Comparison of ENCODE assay signal across 1 cellular context in the genomic region with DNA sequence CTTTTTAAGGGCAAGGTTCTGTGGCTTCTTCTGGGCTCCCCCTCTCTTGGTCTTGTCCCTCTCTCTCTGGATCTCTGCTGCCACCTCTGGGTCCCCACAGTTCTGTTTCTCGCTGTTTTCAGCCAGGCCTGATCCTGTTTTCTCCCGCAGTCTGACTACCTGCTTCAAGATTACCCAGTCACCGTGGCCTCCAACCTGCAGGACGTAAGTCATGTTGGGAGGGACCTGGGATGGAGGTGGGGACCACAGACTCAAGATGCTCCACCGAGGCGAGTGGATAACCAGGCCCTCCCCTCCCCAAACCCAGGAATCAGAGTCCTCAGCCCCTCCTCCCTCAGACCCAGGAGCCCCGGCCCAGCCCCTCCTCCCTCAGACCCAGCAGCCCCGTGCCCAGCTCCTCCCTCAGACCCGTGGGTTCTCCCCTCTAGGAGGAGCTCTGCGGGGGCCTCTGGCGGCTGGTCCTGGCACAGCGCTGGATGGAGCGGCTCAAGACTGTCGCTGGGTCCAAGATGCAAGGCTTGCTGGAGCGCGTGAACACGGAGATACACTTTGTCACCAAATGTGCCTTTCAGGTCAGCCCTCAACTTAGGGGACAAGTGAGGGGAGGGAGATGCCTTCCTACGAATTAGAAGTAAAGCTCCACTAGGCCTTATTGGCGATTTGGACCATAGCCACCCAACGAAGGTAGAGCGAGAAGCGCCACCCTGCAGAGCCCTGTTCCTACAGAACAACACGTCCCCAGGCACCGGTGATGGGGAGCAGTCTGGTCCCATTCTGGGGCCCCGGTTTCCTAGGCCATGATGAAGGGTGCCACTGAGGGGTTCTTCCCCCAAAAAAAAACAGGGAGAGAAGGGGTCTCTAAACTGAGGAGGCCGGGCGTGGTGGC.
TF ChIP-seq lines count a peak whose summit lies in the region.

No MANE protein-coding gene starts in this region.

TF ChIP-seq in HEK293, 187 proteins besides CTCF, POLR2A, EP300 and RAD21 (continued from another document and continues in another):
- TF ChIP-seq ZNF558 (tag by site-specific recombination; IDR thresholded peaks at IDR 0.05) = no peak
- TF ChIP-seq, protein P1, sequence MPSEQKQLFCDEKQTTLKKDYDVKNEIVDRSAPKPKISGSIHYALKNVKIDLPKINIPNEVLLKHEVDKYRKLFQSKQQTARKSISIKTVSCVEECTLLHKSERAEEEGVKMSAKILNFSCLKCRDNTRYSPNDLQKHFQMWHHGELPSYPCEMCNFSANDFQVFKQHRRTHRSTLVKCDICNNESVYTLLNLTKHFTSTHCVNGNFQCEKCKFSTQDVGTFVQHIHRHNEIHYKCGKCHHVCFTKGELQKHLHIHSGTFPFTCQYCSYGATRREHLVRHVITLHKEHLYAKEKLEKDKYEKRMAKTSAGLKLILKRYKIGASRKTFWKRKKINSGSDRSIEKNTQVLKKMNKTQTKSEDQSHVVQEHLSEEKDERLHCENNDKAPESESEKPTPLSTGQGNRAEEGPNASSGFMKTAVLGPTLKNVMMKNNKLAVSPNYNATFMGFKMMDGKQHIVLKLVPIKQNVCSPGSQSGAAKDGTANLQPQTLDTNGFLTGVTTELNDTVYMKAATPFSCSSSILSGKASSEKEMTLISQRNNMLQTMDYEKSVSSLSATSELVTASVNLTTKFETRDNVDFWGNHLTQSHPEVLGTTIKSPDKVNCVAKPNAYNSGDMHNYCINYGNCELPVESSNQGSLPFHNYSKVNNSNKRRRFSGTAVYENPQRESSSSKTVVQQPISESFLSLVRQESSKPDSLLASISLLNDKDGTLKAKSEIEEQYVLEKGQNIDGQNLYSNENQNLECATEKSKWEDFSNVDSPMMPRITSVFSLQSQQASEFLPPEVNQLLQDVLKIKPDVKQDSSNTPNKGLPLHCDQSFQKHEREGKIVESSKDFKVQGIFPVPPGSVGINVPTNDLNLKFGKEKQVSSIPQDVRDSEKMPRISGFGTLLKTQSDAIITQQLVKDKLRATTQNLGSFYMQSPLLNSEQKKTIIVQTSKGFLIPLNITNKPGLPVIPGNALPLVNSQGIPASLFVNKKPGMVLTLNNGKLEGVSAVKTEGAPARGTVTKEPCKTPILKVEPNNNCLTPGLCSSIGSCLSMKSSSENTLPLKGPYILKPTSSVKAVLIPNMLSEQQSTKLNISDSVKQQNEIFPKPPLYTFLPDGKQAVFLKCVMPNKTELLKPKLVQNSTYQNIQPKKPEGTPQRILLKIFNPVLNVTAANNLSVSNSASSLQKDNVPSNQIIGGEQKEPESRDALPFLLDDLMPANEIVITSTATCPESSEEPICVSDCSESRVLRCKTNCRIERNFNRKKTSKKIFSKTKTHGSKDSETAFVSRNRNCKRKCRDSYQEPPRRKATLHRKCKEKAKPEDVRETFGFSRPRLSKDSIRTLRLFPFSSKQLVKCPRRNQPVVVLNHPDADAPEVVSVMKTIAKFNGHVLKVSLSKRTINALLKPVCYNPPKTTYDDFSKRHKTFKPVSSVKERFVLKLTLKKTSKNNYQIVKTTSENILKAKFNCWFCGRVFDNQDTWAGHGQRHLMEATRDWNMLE (tag by site-specific recombination; conservative IDR thresholded peaks at IDR 0.05; ENCODE audit: low read depth) = no peak
- no peak for TF ChIP-seq OSR2 (tag by site-specific recombination; IDR thresholded peaks at IDR 0.05)
- TF ChIP-seq SP2 (tag by site-specific recombination; IDR thresholded peaks at IDR 0.05) = peak; percentile 42
- TF ChIP-seq ZNF792 (tag by site-specific recombination; IDR thresholded peaks at IDR 0.05) = no peak
- no peak for TF ChIP-seq ZNF670 (tag by site-specific recombination; IDR thresholded peaks at IDR 0.05; ENCODE audit: low read depth)
- no peak for TF ChIP-seq ZEB2 (tag by site-specific recombination; IDR thresholded peaks at IDR 0.05)
- no peak for TF ChIP-seq KLF7 (tag by site-specific recombination; IDR thresholded peaks at IDR 0.05; ENCODE audit: borderline replicate concordance)
- TF ChIP-seq ZNF174 (tag by site-specific recombination; IDR thresholded peaks at IDR 0.05) = no peak
- peak; percentile 55; the same call in 1 of the 2 replicates for TF ChIP-seq ZBTB20 (tag by site-specific recombination; IDR thresholded peaks at IDR 0.05)
- no peak for TF ChIP-seq KLF10 (tag by site-specific recombination; IDR thresholded peaks at IDR 0.05)
- TF ChIP-seq GLI2 (tag by site-specific recombination; IDR thresholded peaks at IDR 0.05; ENCODE audit: borderline replicate concordance, low read depth) = no peak
- TF ChIP-seq ZNF600 (tag by site-specific recombination; IDR thresholded peaks at IDR 0.05) = peak; percentile 63
- TF ChIP-seq, protein P2, sequence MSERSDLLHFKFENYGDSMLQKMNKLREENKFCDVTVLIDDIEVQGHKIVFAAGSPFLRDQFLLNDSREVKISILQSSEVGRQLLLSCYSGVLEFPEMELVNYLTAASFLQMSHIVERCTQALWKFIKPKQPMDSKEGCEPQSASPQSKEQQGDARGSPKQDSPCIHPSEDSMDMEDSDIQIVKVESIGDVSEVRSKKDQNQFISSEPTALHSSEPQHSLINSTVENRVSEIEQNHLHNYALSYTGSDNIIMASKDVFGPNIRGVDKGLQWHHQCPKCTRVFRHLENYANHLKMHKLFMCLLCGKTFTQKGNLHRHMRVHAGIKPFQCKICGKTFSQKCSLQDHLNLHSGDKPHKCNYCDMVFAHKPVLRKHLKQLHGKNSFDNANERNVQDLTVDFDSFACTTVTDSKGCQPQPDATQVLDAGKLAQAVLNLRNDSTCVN (tag by site-specific recombination; optimal IDR thresholded peaks at IDR 0.05) = no peak
- TF ChIP-seq, protein P3, sequence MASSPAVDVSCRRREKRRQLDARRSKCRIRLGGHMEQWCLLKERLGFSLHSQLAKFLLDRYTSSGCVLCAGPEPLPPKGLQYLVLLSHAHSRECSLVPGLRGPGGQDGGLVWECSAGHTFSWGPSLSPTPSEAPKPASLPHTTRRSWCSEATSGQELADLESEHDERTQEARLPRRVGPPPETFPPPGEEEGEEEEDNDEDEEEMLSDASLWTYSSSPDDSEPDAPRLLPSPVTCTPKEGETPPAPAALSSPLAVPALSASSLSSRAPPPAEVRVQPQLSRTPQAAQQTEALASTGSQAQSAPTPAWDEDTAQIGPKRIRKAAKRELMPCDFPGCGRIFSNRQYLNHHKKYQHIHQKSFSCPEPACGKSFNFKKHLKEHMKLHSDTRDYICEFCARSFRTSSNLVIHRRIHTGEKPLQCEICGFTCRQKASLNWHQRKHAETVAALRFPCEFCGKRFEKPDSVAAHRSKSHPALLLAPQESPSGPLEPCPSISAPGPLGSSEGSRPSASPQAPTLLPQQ (tag by site-specific recombination; IDR thresholded peaks at IDR 0.05) = peak; percentile 87
- TF ChIP-seq, protein P4, sequence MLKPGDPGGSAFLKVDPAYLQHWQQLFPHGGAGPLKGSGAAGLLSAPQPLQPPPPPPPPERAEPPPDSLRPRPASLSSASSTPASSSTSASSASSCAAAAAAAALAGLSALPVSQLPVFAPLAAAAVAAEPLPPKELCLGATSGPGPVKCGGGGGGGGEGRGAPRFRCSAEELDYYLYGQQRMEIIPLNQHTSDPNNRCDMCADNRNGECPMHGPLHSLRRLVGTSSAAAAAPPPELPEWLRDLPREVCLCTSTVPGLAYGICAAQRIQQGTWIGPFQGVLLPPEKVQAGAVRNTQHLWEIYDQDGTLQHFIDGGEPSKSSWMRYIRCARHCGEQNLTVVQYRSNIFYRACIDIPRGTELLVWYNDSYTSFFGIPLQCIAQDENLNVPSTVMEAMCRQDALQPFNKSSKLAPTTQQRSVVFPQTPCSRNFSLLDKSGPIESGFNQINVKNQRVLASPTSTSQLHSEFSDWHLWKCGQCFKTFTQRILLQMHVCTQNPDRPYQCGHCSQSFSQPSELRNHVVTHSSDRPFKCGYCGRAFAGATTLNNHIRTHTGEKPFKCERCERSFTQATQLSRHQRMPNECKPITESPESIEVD (tag by site-specific recombination; IDR thresholded peaks at IDR 0.05) = no peak
- peak; percentile 68; the same call in 1 of the 2 replicates for TF ChIP-seq ZBTB17 (tag by site-specific recombination; IDR thresholded peaks at IDR 0.05)
- TF ChIP-seq, protein P5, sequence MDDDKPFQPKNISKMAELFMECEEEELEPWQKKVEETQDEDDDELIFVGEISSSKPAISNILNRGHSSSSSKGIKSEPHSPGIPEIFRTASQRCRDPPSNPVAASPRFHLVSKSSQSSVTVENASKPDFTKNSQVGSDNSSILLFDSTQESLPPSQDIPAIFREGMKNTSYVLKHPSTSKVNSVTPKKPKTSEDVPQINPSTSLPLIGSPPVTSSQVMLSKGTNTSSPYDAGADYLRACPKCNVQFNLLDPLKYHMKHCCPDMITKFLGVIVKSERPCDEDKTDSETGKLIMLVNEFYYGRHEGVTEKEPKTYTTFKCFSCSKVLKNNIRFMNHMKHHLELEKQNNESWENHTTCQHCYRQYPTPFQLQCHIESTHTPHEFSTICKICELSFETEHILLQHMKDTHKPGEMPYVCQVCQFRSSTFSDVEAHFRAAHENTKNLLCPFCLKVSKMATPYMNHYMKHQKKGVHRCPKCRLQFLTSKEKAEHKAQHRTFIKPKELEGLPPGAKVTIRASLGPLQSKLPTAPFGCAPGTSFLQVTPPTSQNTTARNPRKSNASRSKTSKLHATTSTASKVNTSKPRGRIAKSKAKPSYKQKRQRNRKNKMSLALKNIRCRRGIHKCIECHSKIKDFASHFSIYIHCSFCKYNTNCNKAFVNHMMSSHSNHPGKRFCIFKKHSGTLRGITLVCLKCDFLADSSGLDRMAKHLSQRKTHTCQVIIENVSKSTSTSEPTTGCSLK (tag by site-specific recombination; IDR thresholded peaks at IDR 0.05) = no peak
- TF ChIP-seq ZNF677 (tag by site-specific recombination; IDR thresholded peaks at IDR 0.05) = no peak
- TF ChIP-seq ZSCAN23 (tag by site-specific recombination; IDR thresholded peaks at IDR 0.05) = no peak
- peak; percentile 88 for TF ChIP-seq ZFP69B (tag by site-specific recombination; IDR thresholded peaks at IDR 0.05)
- TF ChIP-seq, protein P6, sequence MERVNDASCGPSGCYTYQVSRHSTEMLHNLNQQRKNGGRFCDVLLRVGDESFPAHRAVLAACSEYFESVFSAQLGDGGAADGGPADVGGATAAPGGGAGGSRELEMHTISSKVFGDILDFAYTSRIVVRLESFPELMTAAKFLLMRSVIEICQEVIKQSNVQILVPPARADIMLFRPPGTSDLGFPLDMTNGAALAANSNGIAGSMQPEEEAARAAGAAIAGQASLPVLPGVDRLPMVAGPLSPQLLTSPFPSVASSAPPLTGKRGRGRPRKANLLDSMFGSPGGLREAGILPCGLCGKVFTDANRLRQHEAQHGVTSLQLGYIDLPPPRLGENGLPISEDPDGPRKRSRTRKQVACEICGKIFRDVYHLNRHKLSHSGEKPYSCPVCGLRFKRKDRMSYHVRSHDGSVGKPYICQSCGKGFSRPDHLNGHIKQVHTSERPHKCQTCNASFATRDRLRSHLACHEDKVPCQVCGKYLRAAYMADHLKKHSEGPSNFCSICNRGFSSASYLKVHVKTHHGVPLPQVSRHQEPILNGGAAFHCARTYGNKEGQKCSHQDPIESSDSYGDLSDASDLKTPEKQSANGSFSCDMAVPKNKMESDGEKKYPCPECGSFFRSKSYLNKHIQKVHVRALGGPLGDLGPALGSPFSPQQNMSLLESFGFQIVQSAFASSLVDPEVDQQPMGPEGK (tag by site-specific recombination; IDR thresholded peaks at IDR 0.05) = peak; percentile 30
- TF ChIP-seq ZNF529 (tag by site-specific recombination; IDR thresholded peaks at IDR 0.05; ENCODE audit: insufficient replicate concordance) = no peak
- TF ChIP-seq ZNF169 (tag by site-specific recombination; IDR thresholded peaks at IDR 0.05) = no peak
- TF ChIP-seq ZNF132 (tag by site-specific recombination; IDR thresholded peaks at IDR 0.05; ENCODE audit: borderline replicate concordance) = no peak
- TF ChIP-seq ZNF175 (tag by site-specific recombination; IDR thresholded peaks at IDR 0.05) = no peak
- no peak for TF ChIP-seq WT1 (tag by site-specific recombination; IDR thresholded peaks at IDR 0.05)
- TF ChIP-seq ZNF184 (tag by site-specific recombination; IDR thresholded peaks at IDR 0.05) = no peak
- TF ChIP-seq ZNF544 (tag by site-specific recombination; IDR thresholded peaks at IDR 0.05) = no peak
- no peak for TF ChIP-seq ZNF830 (tag by site-specific recombination; IDR thresholded peaks at IDR 0.05; ENCODE audit: low read depth)
- no peak for TF ChIP-seq ZNF2 (tag by site-specific recombination; IDR thresholded peaks at IDR 0.05)
- TF ChIP-seq ZFP37 (tag by site-specific recombination; IDR thresholded peaks at IDR 0.05) = no peak
- TF ChIP-seq, protein P7, sequence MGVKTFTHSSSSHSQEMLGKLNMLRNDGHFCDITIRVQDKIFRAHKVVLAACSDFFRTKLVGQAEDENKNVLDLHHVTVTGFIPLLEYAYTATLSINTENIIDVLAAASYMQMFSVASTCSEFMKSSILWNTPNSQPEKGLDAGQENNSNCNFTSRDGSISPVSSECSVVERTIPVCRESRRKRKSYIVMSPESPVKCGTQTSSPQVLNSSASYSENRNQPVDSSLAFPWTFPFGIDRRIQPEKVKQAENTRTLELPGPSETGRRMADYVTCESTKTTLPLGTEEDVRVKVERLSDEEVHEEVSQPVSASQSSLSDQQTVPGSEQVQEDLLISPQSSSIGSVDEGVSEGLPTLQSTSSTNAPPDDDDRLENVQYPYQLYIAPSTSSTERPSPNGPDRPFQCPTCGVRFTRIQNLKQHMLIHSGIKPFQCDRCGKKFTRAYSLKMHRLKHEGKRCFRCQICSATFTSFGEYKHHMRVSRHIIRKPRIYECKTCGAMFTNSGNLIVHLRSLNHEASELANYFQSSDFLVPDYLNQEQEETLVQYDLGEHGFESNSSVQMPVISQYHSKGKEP (tag by site-specific recombination; IDR thresholded peaks at IDR 0.05) = no peak
- TF ChIP-seq, protein P8, sequence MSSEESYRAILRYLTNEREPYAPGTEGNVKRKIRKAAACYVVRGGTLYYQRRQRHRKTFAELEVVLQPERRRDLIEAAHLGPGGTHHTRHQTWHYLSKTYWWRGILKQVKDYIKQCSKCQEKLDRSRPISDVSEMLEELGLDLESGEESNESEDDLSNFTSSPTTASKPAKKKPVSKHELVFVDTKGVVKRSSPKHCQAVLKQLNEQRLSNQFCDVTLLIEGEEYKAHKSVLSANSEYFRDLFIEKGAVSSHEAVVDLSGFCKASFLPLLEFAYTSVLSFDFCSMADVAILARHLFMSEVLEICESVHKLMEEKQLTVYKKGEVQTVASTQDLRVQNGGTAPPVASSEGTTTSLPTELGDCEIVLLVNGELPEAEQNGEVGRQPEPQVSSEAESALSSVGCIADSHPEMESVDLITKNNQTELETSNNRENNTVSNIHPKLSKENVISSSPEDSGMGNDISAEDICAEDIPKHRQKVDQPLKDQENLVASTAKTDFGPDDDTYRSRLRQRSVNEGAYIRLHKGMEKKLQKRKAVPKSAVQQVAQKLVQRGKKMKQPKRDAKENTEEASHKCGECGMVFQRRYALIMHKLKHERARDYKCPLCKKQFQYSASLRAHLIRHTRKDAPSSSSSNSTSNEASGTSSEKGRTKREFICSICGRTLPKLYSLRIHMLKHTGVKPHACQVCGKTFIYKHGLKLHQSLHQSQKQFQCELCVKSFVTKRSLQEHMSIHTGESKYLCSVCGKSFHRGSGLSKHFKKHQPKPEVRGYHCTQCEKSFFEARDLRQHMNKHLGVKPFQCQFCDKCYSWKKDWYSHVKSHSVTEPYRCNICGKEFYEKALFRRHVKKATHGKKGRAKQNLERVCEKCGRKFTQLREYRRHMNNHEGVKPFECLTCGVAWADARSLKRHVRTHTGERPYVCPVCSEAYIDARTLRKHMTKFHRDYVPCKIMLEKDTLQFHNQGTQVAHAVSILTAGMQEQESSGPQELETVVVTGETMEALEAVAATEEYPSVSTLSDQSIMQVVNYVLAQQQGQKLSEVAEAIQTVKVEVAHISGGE (tag by site-specific recombination; conservative IDR thresholded peaks at IDR 0.05; ENCODE audit: low read depth) = no peak
